In the genomic region with DNA sequence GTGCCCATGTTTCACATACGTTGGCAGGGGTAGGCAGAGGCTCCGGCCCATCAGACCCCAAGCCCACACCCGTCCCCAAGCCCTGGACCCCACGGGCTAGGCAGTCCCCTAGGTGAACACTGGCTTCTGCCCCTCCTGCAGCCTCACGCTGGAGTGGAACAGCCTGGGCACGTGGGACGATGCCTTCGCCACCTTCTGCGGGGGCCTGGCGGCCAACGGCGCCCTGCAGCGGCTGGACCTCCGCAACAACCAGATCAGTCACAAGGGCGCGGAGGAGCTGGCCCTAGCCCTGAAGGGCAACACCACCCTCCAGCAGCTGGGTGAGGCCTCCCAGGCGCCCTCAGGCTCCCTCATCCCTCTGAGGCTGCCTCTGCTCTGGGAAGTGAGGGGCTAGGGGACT, we compare ENCODE assay signal across 15 cellular contexts.
"Had no signal": no experiment of that assay in that cellular context is flagged by ENCODE, and none has a peak within 500 bp of the region (broad histone marks: within the 10 kb centered on the region; RNA-seq: fewer than 3 reads in every experiment).

No MANE protein-coding gene starts in this region.

- ATAC-seq: activated naive CD4-positive, alpha-beta T cell treated with anti-CD3 and anti-CD28 coated beads, Interleukin-2, amount 50 U/mL, for 72 hours; body of pancreas; sciatic nerve had no signal

- H3K27ac ChIP-seq: body of pancreas, ovary had no signal

- H3K9me3 ChIP-seq: body of pancreas, ovary had no signal

- H3K36me3 Mint-ChIP-seq: activated naive CD4-positive, alpha-beta T cell treated with anti-CD3 and anti-CD28 coated beads, Interleukin-2, amount 50 U/mL, for 72 hours; type B pancreatic cell had no signal

- H3K4me3 ChIP-seq: body of pancreas, lung, ovary had no signal

- H3K27me3 Mint-ChIP-seq: activated CD4-positive, alpha-beta memory T cell treated with anti-CD3 and anti-CD28 coated beads, Interleukin-2, amount 10 ng/mL, durations not matched to agents 7 days and 5 days; stimulated activated naive CD8-positive, alpha-beta T cell treated with anti-CD3 and anti-CD28 coated beads, Interleukin-15, Interleukin-2, amounts not matched to agents 100 ng/mL and 50 ng/mL, for 24 hours; type B pancreatic cell had no signal

- H3K27ac Mint-ChIP-seq: activated CD4-positive, alpha-beta memory T cell treated with anti-CD3 and anti-CD28 coated beads, Interleukin-2, amount 10 ng/mL, durations not matched to agents 7 days and 5 days; stimulated activated naive CD8-positive, alpha-beta T cell treated with anti-CD3 and anti-CD28 coated beads, Interleukin-15, Interleukin-2, amounts not matched to agents 100 ng/mL and 50 ng/mL, for 24 hours; type B pancreatic cell had no signal

- DNase-seq: activated CD4-positive, alpha-beta memory T cell treated with anti-CD3 and anti-CD28 coated beads, Interleukin-2, amount 10 ng/mL, durations not matched to agents 7 days and 5 days; activated CD4-positive, alpha-beta T cell treated with anti-CD3 and anti-CD28 coated beads for 4 hours; activated gamma-delta T cell; activated T-cell treated with anti-CD3 and anti-CD28 coated beads, Interleukin-2, amount 50 U/mL, for 48 hours; amygdala; body of pancreas; caudate nucleus; islet precursor cell; midbrain; ovary had no signal

- H3K27me3 ChIP-seq: body of pancreas, ovary had no signal

- H3K36me3 ChIP-seq: ovary had no signal

- H3K9me3 Mint-ChIP-seq: activated CD4-positive, alpha-beta memory T cell treated with anti-CD3 and anti-CD28 coated beads, Interleukin-2, amount 10 ng/mL, durations not matched to agents 7 days and 5 days; activated naive CD4-positive, alpha-beta T cell treated with anti-CD3 and anti-CD28 coated beads, Interleukin-2, amount 50 U/mL, for 72 hours; stimulated activated naive CD8-positive, alpha-beta T cell treated with anti-CD3 and anti-CD28 coated beads, Interleukin-15, Interleukin-2, amounts not matched to agents 100 ng/mL and 50 ng/mL, for 24 hours; type B pancreatic cell had no signal
